ENCODE assay signal across 8 cellular contexts in genomic region chrX:73562986-73563739, GRCh38.
DNase-seq lines count a peak whose midpoint lies in the region; ATAC-seq and TF ChIP-seq lines count a peak whose summit lies in the region.

CHIC1 (plus strand) TSS chrX:73563197; CDS start chrX:73563285, 88 bp downstream.

- peak; percentile 54 for ATAC-seq in HG02870 (IDR thresholded peaks at IDR 0.05; ENCODE audit: unreplicated experiment)

- H3K27ac ChIP-seq in caudate nucleus (ENCODE audit: low read depth, low read length) = peak within 1 kb of the TSS; percentile 89

- peak; percentile 66 for DNase-seq in GM13977 (ENCODE audit: low spot score)
- peak; percentile 53 for DNase-seq in NCI-H2081 treated with DMSO at 0.1 percent for 48 hours (lab: John Stamatoyannopoulos, UW)
- DNase-seq in activated CD4-positive, CD25-positive, alpha-beta regulatory T cell (lab: John Stamatoyannopoulos, UW) = peak; percentile 16 to 59 (median 33)
- peak in 60 of 61 donors; percentile 0 to 84 (median 54) for DNase-seq in caudate nucleus (lab: John Stamatoyannopoulos, UW)
- peak; percentile 52 for DNase-seq in iris pigment epithelial cell (ENCODE audit: low read depth)
- peak; percentile 50 for DNase-seq in stimulated activated CD4-positive, alpha-beta T cell treated with anti-CD3 and anti-CD28 coated beads, Interleukin-12 subunit alpha, Interleukin-12 subunit beta, amount 100 ng/mL, for 4 hours
- no peak for DNase-seq in NOMO-1 (lab: John Stamatoyannopoulos, UW; ENCODE audit: unreplicated experiment in 2 of 2)

- in situ Hi-C loops in GM13977 (cut with MboI; ENCODE audit: low pct_unique_long_range_greater_than_20kb, low sequenced_read_pairs, unreplicated experiment) = no loop called here

- TF ChIP-seq CTCF in GM13977 (IDR thresholded peaks at IDR 0.05; ENCODE audit: extremely low read depth, insufficient read depth, missing control alignments) = no peak

Comparison
In these comparisons a context has a peak if more than half of its experiments do, and no peak if none do; other contexts are left out.
1. DNase-seq: peak in GM13977 (single experiment), NCI-H2081 treated with DMSO at 0.1 percent for 48 hours (single experiment), activated CD4-positive, CD25-positive, alpha-beta regulatory T cell (4 of 4), caudate nucleus (60 of 61), iris pigment epithelial cell (single experiment) and stimulated activated CD4-positive, alpha-beta T cell treated with anti-CD3 and anti-CD28 coated beads, Interleukin-12 subunit alpha, Interleukin-12 subunit beta, amount 100 ng/mL, for 4 hours (single experiment); none in NOMO-1 (0 of 2).